9 cellular contexts compared by ENCODE assay signal in genomic region chr19:12786149-12786870, GRCh38. TPM values are rescaled to one million over a fixed set of nuclear protein-coding genes. Genes with fewer than 3 reads are reported as not detected.
A peak's percentile ranks its signal among the peaks of the same experiment; 100 is the strongest.
DNase-seq lines count a peak whose midpoint lies in the region; ATAC-seq and TF ChIP-seq lines count a peak whose summit lies in the region.
"Had no signal": no experiment of that assay in that cellular context is flagged by ENCODE, and none has a peak within 500 bp of the region (broad histone marks: within the 10 kb centered on the region; RNA-seq: fewer than 3 reads in every experiment).

No MANE protein-coding gene starts in this region.

- H3K27me3 ChIP-seq in gastroesophageal sphincter: no peaks in the 10 kb centered on the region

- no peak for TF ChIP-seq CTCF in gastroesophageal sphincter (IDR thresholded peaks at IDR 0.05)

- intact Hi-C loops in posterior cingulate gyrus (cut with DNase I): no loop called here

- peaks cover 0 to 92% (median 51%) of the 10 kb centered on the region in 3 donors for H3K4me1 ChIP-seq in gastroesophageal sphincter

- H3K4me3 ChIP-seq in gastroesophageal sphincter: no peak overlapping the region
- H3K4me3 ChIP-seq: neural progenitor cell had no signal

- peak in 1 of 2 donors; percentile 28 for TF ChIP-seq POLR2A in gastroesophageal sphincter (IDR thresholded peaks at IDR 0.05)

- peak; percentile 61 for DNase-seq in GDM1 (lab: John Stamatoyannopoulos, UW)
- peak; percentile 46 for DNase-seq in RPMI7951 (ENCODE audit: low read depth)
- peak in 7 of 10 donors; percentile 35 to 90 (median 60) for DNase-seq in posterior cingulate gyrus
- no peak for DNase-seq in SHP77 (lab: John Stamatoyannopoulos, UW)
- no peak for DNase-seq in NCI-H1436 (lab: John Stamatoyannopoulos, UW)
- no peak for DNase-seq in iPS-NIHi7 (ENCODE audit: extremely low spot score)
- no peak for DNase-seq in NCI-H526 treated with DMSO at 0.1 percent for 48 hours (lab: John Stamatoyannopoulos, UW)

- no peak for ATAC-seq in gastroesophageal sphincter

- H3K36me3 ChIP-seq in gastroesophageal sphincter: no peaks in the 10 kb centered on the region
- H3K36me3 ChIP-seq: neural progenitor cell had no signal

- no peaks in the 10 kb centered on the region for H3K9me3 ChIP-seq in gastroesophageal sphincter

- TF ChIP-seq EP300 in gastroesophageal sphincter (IDR thresholded peaks at IDR 0.05): no peak

- 80% methylated on average over 2 of the region's 18 CpGs; no CpG with 5 or more reads in 1 of the 2 donors for WGBS in gastroesophageal sphincter (ENCODE audit: low coverage in 1 of 2), 2 donors

- peak overlapping the region; percentile 12 to 100 (median 98) for H3K27ac ChIP-seq in gastroesophageal sphincter
- H3K27ac ChIP-seq: neural progenitor cell had no signal

RNA-seq across cellular contexts. Expression of gene JUNB, which starts 5.0 kb away (rescaled TPM):
- total RNA-seq in RPMI7951 (2014; rRNA removed; shearing (Covaris generic)): 44.1 and 61.9 TPM in 2 replicates
- total RNA-seq in gastroesophageal sphincter: 100 to 1,000 TPM in 3 of 4 donors, 10 to 100 TPM in 1; 99.3 to 614 (median 168) TPM

RNA-seq across cellular contexts. Expression of gene HOOK2, which starts 11.0 kb away (rescaled TPM):
- total RNA-seq in RPMI7951 (2014; rRNA removed; shearing (Covaris generic)): 4.0 and 9.0 TPM in 2 replicates
- 10 to 100 TPM; 13.5 to 24.1 (median 14.6) TPM for total RNA-seq in gastroesophageal sphincter

RNA-seq across cellular contexts. Expression of gene PRDX2, which starts 15.3 kb away (rescaled TPM):
- 443 and 513 TPM in 2 replicates for total RNA-seq in RPMI7951 (2014; rRNA removed; shearing (Covaris generic))
- total RNA-seq in gastroesophageal sphincter: 100 to 1,000 TPM; 178 to 303 (median 227) TPM

RNA-seq across cellular contexts. Expression of gene THSD8, which starts 15.6 kb away (rescaled TPM):
- not detected in 2 replicates for total RNA-seq in RPMI7951 (2014; rRNA removed; shearing (Covaris generic))
- not detected for total RNA-seq in gastroesophageal sphincter

RNA-seq across cellular contexts. Expression of gene RNASEH2A, which starts 20.1 kb away (rescaled TPM):
- total RNA-seq in RPMI7951 (2014; rRNA removed; shearing (Covaris generic)): 83.6 and 99.1 TPM in 2 replicates
- total RNA-seq in gastroesophageal sphincter: 1 to 10 TPM; 2.0 to 9.4 (median 3.7) TPM

Comparison
In these comparisons a context has a peak if more than half of its experiments do, and no peak if none do; other contexts are left out.
1. DNase-seq: peak in GDM1 (single experiment), RPMI7951 (single experiment) and posterior cingulate gyrus (7 of 10); none in SHP77 (0 of 2), NCI-H1436 (single experiment), iPS-NIHi7 (single experiment) and NCI-H526 treated with DMSO at 0.1 percent for 48 hours (single experiment).